ENCODE assay signal across 25 cellular contexts in the genomic region with DNA sequence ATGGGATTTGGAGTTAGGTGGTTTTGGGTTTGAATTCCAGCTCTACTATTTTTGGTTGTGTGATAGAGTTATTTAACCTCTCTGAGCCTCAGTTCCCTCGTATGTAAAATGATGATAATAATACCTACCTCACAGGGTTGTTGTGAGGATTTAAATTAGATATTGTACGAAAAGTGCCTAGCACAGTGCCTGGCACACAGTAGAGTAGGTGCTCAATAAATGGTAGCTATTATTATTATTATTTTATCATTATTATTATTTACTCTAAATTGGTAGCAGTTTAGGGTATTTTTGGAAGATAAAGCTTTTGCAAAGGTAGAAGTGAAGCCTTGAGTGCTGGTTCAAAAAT. TPM values are rescaled to one million over a fixed set of nuclear protein-coding genes. Genes with fewer than 3 reads are reported as not detected.
DNase-seq lines count a peak whose midpoint lies in the region; TF ChIP-seq lines count a peak whose summit lies in the region.
"Had no signal": no experiment of that assay in that cellular context is flagged by ENCODE, and none has a peak within 500 bp of the region (broad histone marks: within the 10 kb centered on the region; RNA-seq: fewer than 3 reads in every experiment).

No MANE protein-coding gene starts in this region.

- H2AFZ ChIP-seq in neural progenitor cell (replicated peaks) = no peak overlapping the region

- H3F3A ChIP-seq in neural progenitor cell (ENCODE audit: low read depth) = peaks cover 34% of the 10 kb centered on the region

- no peak for TF ChIP-seq POLR2A in testis (IDR thresholded peaks at IDR 0.05)

- no peaks in the 10 kb centered on the region for H3K9me3 Mint-ChIP-seq in activated naive CD4-positive, alpha-beta T cell treated with anti-CD3 and anti-CD28 coated beads, Interleukin-2, amount 50 U/mL, for 24 hours
- H3K9me3 Mint-ChIP-seq in neural progenitor cell = no peaks in the 10 kb centered on the region
- H3K9me3 Mint-ChIP-seq: immature natural killer cell; stimulated activated naive CD8-positive, alpha-beta T cell treated with anti-CD3 and anti-CD28 coated beads, Interleukin-15, amount 100 ng/mL, for 72 hours had no signal

- H3K27me3 Mint-ChIP-seq in activated naive CD4-positive, alpha-beta T cell treated with anti-CD3 and anti-CD28 coated beads, Interleukin-2, amount 50 U/mL, for 24 hours = no peaks in the 10 kb centered on the region
- peaks cover 6% of the 10 kb centered on the region for H3K27me3 Mint-ChIP-seq in neural progenitor cell (ENCODE audit: insufficient read depth, low read depth)
- H3K27me3 Mint-ChIP-seq: stimulated activated naive CD8-positive, alpha-beta T cell treated with anti-CD3 and anti-CD28 coated beads, Interleukin-15, amount 100 ng/mL, for 72 hours had no signal

- H3K4me3 Mint-ChIP-seq in activated naive CD4-positive, alpha-beta T cell treated with anti-CD3 and anti-CD28 coated beads, Interleukin-2, amount 50 U/mL, for 24 hours = no peak overlapping the region
- H3K4me3 Mint-ChIP-seq in neural progenitor cell = peak overlapping the region; percentile 92

- peaks cover 28% of the 10 kb centered on the region for H3K79me2 ChIP-seq in neural progenitor cell (ENCODE audit: low read depth)

- 90 to 94% methylated on average over 2 of the region's 2 CpGs for WGBS in testis, 2 donors

- H3K4me1 ChIP-seq in neural progenitor cell = peaks cover 22% of the 10 kb centered on the region
- H3K4me1 ChIP-seq in subcutaneous abdominal adipose tissue (ENCODE audit: control insufficient read depth in 5 of 5, insufficient read depth in 5 of 5, low read length in 5 of 5) = peaks cover 17 to 83% (median 71%) of the 10 kb centered on the region in 5 donors
- peaks cover 27% of the 10 kb centered on the region for H3K4me1 ChIP-seq in testis

- H3K9me3 ChIP-seq in neural progenitor cell (ENCODE audit: low read depth) (no peaks in the 10 kb centered on the region), subcutaneous abdominal adipose tissue (ENCODE audit: control insufficient read depth in 5 of 5, low read length in 5 of 5) (no peaks in the 10 kb centered on the region), testis (no peaks in the 10 kb centered on the region)
- H3K9me3 ChIP-seq: BLaER1 treated with 17β-estradiol and CSF1 and Interleukin-3, amounts not matched to agents 10 nM and 100 nM; heart right ventricle; spleen had no signal

- H3K27me3 ChIP-seq in neural progenitor cell (no peaks in the 10 kb centered on the region), subcutaneous abdominal adipose tissue (ENCODE audit: control insufficient read depth in 5 of 5, insufficient read depth in 4 of 5, low read length in 5 of 5) (no peaks in the 10 kb centered on the region), testis (no peaks in the 10 kb centered on the region)
- H3K27me3 ChIP-seq: BLaER1 treated with 17β-estradiol and CSF1 and Interleukin-3, amounts not matched to agents 10 nM and 100 nM; heart right ventricle; spleen had no signal

- H4K20me1 ChIP-seq in neural progenitor cell (ENCODE audit: low read depth) = peaks cover 22% of the 10 kb centered on the region

- H3K36me3 Mint-ChIP-seq in activated naive CD4-positive, alpha-beta T cell treated with anti-CD3 and anti-CD28 coated beads, Interleukin-2, amount 50 U/mL, for 24 hours = peaks cover 5% of the 10 kb centered on the region
- H3K36me3 Mint-ChIP-seq in neural progenitor cell = peaks cover 27% of the 10 kb centered on the region

- no peak for DNase-seq in activated naive CD4-positive, alpha-beta T cell treated with Interleukin-2 at 50 U/mL for 16 hours
- DNase-seq in epithelial cell of prostate (ENCODE audit: low read depth, low spot score) (no peak), neural progenitor cell (ENCODE audit: low spot score) (no peak), testis (no peak), SK-N-DZ (ENCODE audit: low spot score) (no peak), HUDEP-2 (lab: John Stamatoyannopoulos, UW; ENCODE audit: unreplicated experiment in 76 of 76) (no peak)
- DNase-seq: activated CD8-positive, alpha-beta memory T cell treated with anti-CD3 and anti-CD28 coated beads, Interleukin-2, amount 50 U/mL, for 48 hours; activated effector memory CD4-positive, alpha-beta T cell treated with anti-CD3 and anti-CD28 coated beads, Interleukin-2, amount 50 U/mL, for 16 hours; cortex of kidney; heart right ventricle; immature natural killer cell; midbrain; NCI-H510A treated with DMSO at 0.1 percent for 48 hours; stimulated activated CD4-positive, alpha-beta T cell treated with anti-CD3 and anti-CD28 coated beads, Interleukin-4, amount 100 ng/mL, for 4 hours; stimulated activated naive CD8-positive, alpha-beta T cell treated with anti-CD3 and anti-CD28 coated beads, Interleukin-15, amount 100 ng/mL, for 72 hours had no signal

- no peak for TF ChIP-seq CTCF in neural progenitor cell (IDR thresholded peaks at IDR 0.05)
- TF ChIP-seq CTCF in testis (IDR thresholded peaks at IDR 0.05) = no peak

- H3K4me3 ChIP-seq in neural progenitor cell (no peak overlapping the region), subcutaneous abdominal adipose tissue (ENCODE audit: low read depth in 1 of 5, low read length in 5 of 5) (no peak overlapping the region), testis (no peak overlapping the region)
- H3K4me3 ChIP-seq: BLaER1 treated with 17β-estradiol and CSF1 and Interleukin-3, amounts not matched to agents 10 nM and 100 nM; spleen had no signal

- H3K9ac ChIP-seq in neural progenitor cell (no peak overlapping the region), subcutaneous abdominal adipose tissue (ENCODE audit: low read length in 5 of 5) (no peak overlapping the region)

- H3K27ac ChIP-seq in epithelial cell of prostate (peak overlapping the region; percentile 76), neural progenitor cell (no peak overlapping the region), subcutaneous abdominal adipose tissue (ENCODE audit: low read depth, low read length) (peak overlapping the region; percentile 74), testis (no peak overlapping the region)

- H3K4me1 Mint-ChIP-seq in activated naive CD4-positive, alpha-beta T cell treated with anti-CD3 and anti-CD28 coated beads, Interleukin-2, amount 50 U/mL, for 24 hours = peaks cover 26% of the 10 kb centered on the region
- H3K4me1 Mint-ChIP-seq in neural progenitor cell = peaks cover 38% of the 10 kb centered on the region

- intact Hi-C loops in testis (cut with DNase I; ENCODE audit: low total_unique reads) = no loop called here

- peak overlapping the region; percentile 6 for H3K27ac Mint-ChIP-seq in activated naive CD4-positive, alpha-beta T cell treated with anti-CD3 and anti-CD28 coated beads, Interleukin-2, amount 50 U/mL, for 24 hours
- H3K27ac Mint-ChIP-seq in neural progenitor cell = no peak overlapping the region
- H3K27ac Mint-ChIP-seq: stimulated activated naive CD8-positive, alpha-beta T cell treated with anti-CD3 and anti-CD28 coated beads, Interleukin-15, amount 100 ng/mL, for 72 hours had no signal

- H3K36me3 ChIP-seq in neural progenitor cell = no peaks in the 10 kb centered on the region
- H3K36me3 ChIP-seq in subcutaneous abdominal adipose tissue (ENCODE audit: control insufficient read depth in 5 of 5, insufficient read depth in 5 of 5, low read length in 5 of 5) = peaks cover under 1 to 52% (median 42%) of the 10 kb centered on the region in 5 donors
- H3K36me3 ChIP-seq in testis (ENCODE audit: low read depth, missing control alignments) = no peaks in the 10 kb centered on the region

- no peak overlapping the region for H3K4me2 ChIP-seq in neural progenitor cell

RNA-seq across cellular contexts. Expression of gene AP2M1, which starts 1.3 kb away (rescaled TPM):
- 309 and 335 TPM in 2 replicates for total RNA-seq in neural progenitor cell (ENCODE audit: low replicate concordance)
- total RNA-seq in testis = 100 to 1,000 TPM; 238 to 334 TPM
- 346 TPM for polyA plus RNA-seq in testis (ENCODE audit: insufficient read depth, low read depth, low replicate concordance)
- 334 and 339 TPM in 2 replicates for polyA plus RNA-seq in SK-N-DZ (2014; cell fraction: cytosol; rRNA removed)
- 274 and 313 TPM in 2 replicates for polyA plus RNA-seq in SK-N-DZ (2014; cell fraction: nucleus; rRNA removed)

RNA-seq across cellular contexts. Expression of gene ABCF3, which starts 12.7 kb away (rescaled TPM):
- 22.0 and 30.4 TPM in 2 replicates for total RNA-seq in neural progenitor cell (ENCODE audit: low replicate concordance)
- total RNA-seq in testis = 100 to 1,000 TPM; 111 to 115 TPM
- polyA plus RNA-seq in testis (ENCODE audit: insufficient read depth, low read depth, low replicate concordance) = 69.3 TPM
- polyA plus RNA-seq in SK-N-DZ (2014; cell fraction: cytosol; rRNA removed) = 18.0 and 31.9 TPM in 2 replicates
- 93.1 and 143 TPM in 2 replicates for polyA plus RNA-seq in SK-N-DZ (2014; cell fraction: nucleus; rRNA removed)

RNA-seq across cellular contexts. Expression of gene DVL3, which starts 18.2 kb away (rescaled TPM):
- 29.8 and 59.2 TPM in 2 replicates for total RNA-seq in neural progenitor cell (ENCODE audit: low replicate concordance)
- total RNA-seq in testis = 10 to 100 TPM; 80.5 to 86.8 TPM
- 53.7 TPM for polyA plus RNA-seq in testis (ENCODE audit: insufficient read depth, low read depth, low replicate concordance)
- 43.0 and 48.7 TPM in 2 replicates for polyA plus RNA-seq in SK-N-DZ (2014; cell fraction: cytosol; rRNA removed)
- 134 and 160 TPM in 2 replicates for polyA plus RNA-seq in SK-N-DZ (2014; cell fraction: nucleus; rRNA removed)

RNA-seq across cellular contexts. Expression of gene EIF2B5, which starts 38.2 kb away (rescaled TPM):
- 36.4 and 69.1 TPM in 2 replicates for total RNA-seq in neural progenitor cell (ENCODE audit: low replicate concordance)
- total RNA-seq in testis = 10 to 100 TPM; 37.2 to 48.1 TPM
- polyA plus RNA-seq in testis (ENCODE audit: insufficient read depth, low read depth, low replicate concordance) = 36.7 TPM
- polyA plus RNA-seq in SK-N-DZ (2014; cell fraction: cytosol; rRNA removed) = 87.0 and 101 TPM in 2 replicates
- 194 and 198 TPM in 2 replicates for polyA plus RNA-seq in SK-N-DZ (2014; cell fraction: nucleus; rRNA removed)

RNA-seq across cellular contexts. Expression of gene VWA5B2, which starts 56.0 kb away (rescaled TPM):
- total RNA-seq in neural progenitor cell (ENCODE audit: low replicate concordance) (not detected in 2 replicates), testis (10 to 100 TPM; 13.8 to 17.6 TPM)
- 2.5 TPM for polyA plus RNA-seq in testis (ENCODE audit: insufficient read depth, low read depth, low replicate concordance)
- 11.3 and 11.7 TPM in 2 replicates for polyA plus RNA-seq in SK-N-DZ (2014; cell fraction: cytosol; rRNA removed)
- polyA plus RNA-seq in SK-N-DZ (2014; cell fraction: nucleus; rRNA removed) = 60.4 and 113 TPM in 2 replicates
- total RNA-seq: Daoy; IMR-90; M059J; pulmonary artery endothelial cell; SK-MEL-5; T-helper 2 cell treated with Interferon-gamma antibody and Interleukin-4, amounts not matched to agents 100 ng/mL and 5 ng/mL, for 36 hours had no signal
- polyA plus RNA-seq: immature natural killer cell, IMR-90 had no signal

Comparison
In these comparisons a context has a peak if more than half of its experiments do, and no peak if none do; other contexts are left out.
1. H3K27ac ChIP-seq: peak in epithelial cell of prostate (single experiment) and subcutaneous abdominal adipose tissue (single experiment); none in neural progenitor cell (single experiment) and testis (0 of 2).